ENCODE assay signal across 9 cellular contexts in the genomic region with DNA sequence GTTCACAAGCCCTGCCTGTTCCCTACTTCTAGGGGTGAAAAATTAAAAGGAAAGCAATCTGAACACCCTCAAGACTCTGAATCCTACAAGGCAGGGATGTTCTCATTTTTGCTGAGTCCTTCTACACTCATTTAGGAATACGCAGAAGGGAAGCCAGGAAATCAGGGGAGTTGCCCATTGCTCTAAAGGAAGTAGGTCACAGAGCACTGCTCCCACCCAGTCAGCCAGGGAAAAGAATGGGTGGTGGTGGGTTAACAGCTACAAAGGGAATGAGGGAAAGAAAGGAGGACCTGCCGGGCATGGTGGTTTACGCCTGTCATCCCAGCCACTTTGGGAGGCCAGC. TPM values are rescaled to one million over a fixed set of nuclear protein-coding genes. Genes with fewer than 3 reads are reported as not detected.
DNase-seq lines count a peak whose midpoint lies in the region; ATAC-seq, FAIRE-seq and TF ChIP-seq lines count a peak whose summit lies in the region.
"Had no signal": no experiment of that assay in that cellular context is flagged by ENCODE, and none has a peak within 500 bp of the region (broad histone marks: within the 10 kb centered on the region; RNA-seq: fewer than 3 reads in every experiment).

No MANE protein-coding gene starts in this region.

- 53 to 67% (median 62%) methylated on average over 3 of the region's 3 CpGs for WGBS in stomach, 5 donors
- WGBS in H9 (ENCODE audit: extremely low coverage, insufficient read length, low lambda C conversion rate), result no CpG with 5 or more reads among the region's 3 CpGs

- no peak overlapping the region for H3K56ac ChIP-seq in H9 (ENCODE audit: insufficient read length, low read depth, low read length)

- H3K4me2 ChIP-seq in H9 (ENCODE audit: insufficient read depth, insufficient read length, low read length), result no peak overlapping the region

- H3K4me1 ChIP-seq in breast epithelium (peaks cover 4 to 24% of the 10 kb centered on the region in 2 donors), kidney (ENCODE audit: control insufficient read depth in 1 of 2, insufficient read depth in 1 of 2, low read depth in 1 of 2, low read length in 2 of 2) (peaks cover 0 to 25% of the 10 kb centered on the region in 2 donors), stomach (peaks cover 31 to 70% (median 47%) of the 10 kb centered on the region in 4 donors), H9 (ENCODE audit: insufficient read depth, low read length) (no peaks in the 10 kb centered on the region; the same call in 1 of the 2 replicates)

- H3K9me3 Mint-ChIP-seq in H9, result no peaks in the 10 kb centered on the region

- peak overlapping the region; percentile 96 to 98 for H3K27ac ChIP-seq in breast epithelium
- H3K27ac ChIP-seq in kidney (ENCODE audit: low read depth in 2 of 2, low read length in 2 of 2), result peak overlapping the region; percentile 78 to 80
- H3K27ac ChIP-seq in stomach, result peak overlapping the region; percentile 83 to 97 (median 91)
- no peak overlapping the region for H3K27ac ChIP-seq in H9 (ENCODE audit: insufficient read length, low read depth, low read length)

- H3K18ac ChIP-seq in H9 (ENCODE audit: insufficient read length, low read depth, low read length), result no peak overlapping the region

- no peak overlapping the region for H3K14ac ChIP-seq in H9 (ENCODE audit: insufficient read depth, low read length)

- TF ChIP-seq CTCF in HFF-Myc (IDR thresholded peaks at IDR 0.05; ENCODE audit: low read depth, low read length, missing control alignments), result no peak
- TF ChIP-seq CTCF in breast epithelium (IDR thresholded peaks at IDR 0.05), result no peak
- TF ChIP-seq CTCF in kidney (IDR thresholded peaks at IDR 0.05; ENCODE audit: borderline replicate concordance, extremely low read depth, insufficient read depth), result no peak
- no peak for TF ChIP-seq CTCF in stomach (IDR thresholded peaks at IDR 0.05)
- TF ChIP-seq CTCF in H9 (conservative IDR thresholded peaks at IDR 0.05), result no peak

- H3K79me2 ChIP-seq in H9 (ENCODE audit: insufficient read depth, low read length), result peaks cover 15% of the 10 kb centered on the region; the same call in 1 of the 2 replicates

- H2BK12ac ChIP-seq in H9 (ENCODE audit: insufficient read length, low read depth, low read length), result no peak overlapping the region

- H3K36me3 Mint-ChIP-seq in H9 (ENCODE audit: insufficient read depth in 1 of 3, low read depth in 3 of 3), result no peaks in the 10 kb centered on the region

- peaks cover 2% of the 10 kb centered on the region for H3K79me1 ChIP-seq in H9 (ENCODE audit: insufficient read depth, low read depth, low read length, poor library complexity, severe bottlenecking)

- no peak for TF ChIP-seq POLR2A in breast epithelium (IDR thresholded peaks at IDR 0.05)
- TF ChIP-seq POLR2A in stomach (IDR thresholded peaks at IDR 0.05), result no peak

- H3K9me3 ChIP-seq in breast epithelium (no peaks in the 10 kb centered on the region), kidney (ENCODE audit: control insufficient read depth in 1 of 2, low read length in 2 of 2) (no peaks in the 10 kb centered on the region), stomach (no peaks in the 10 kb centered on the region), H9 (ENCODE audit: control insufficient read depth, low read depth, low read length) (no peaks in the 10 kb centered on the region)

- H3K4me3 Mint-ChIP-seq in H9, result no peak overlapping the region

- intact Hi-C loops in breast epithelium (cut with DNase I; ENCODE audit: low total_unique reads), result loop anchor here (10.0 kb wide), 1 partner anchor 71 kb away; no protein-coding TSS in a partner anchor
- intact Hi-C loops in kidney (cut with DNase I), result no loop called here
- intact Hi-C loops in stomach (cut with DNase I; ENCODE audit: low total_unique reads), result loop anchor here (5.0 kb wide), 1 partner anchor 69 kb away; no protein-coding TSS in a partner anchor

- H3K9ac ChIP-seq in kidney (ENCODE audit: low read length in 2 of 2), result no peak overlapping the region
- H3K9ac ChIP-seq in H9 (ENCODE audit: extremely low read depth, insufficient read length, low read length), result no peak overlapping the region

- no peaks in the 10 kb centered on the region for H4K20me1 ChIP-seq in H9 (ENCODE audit: control insufficient read depth, insufficient read depth, insufficient read length)

- H2BK120ac ChIP-seq in H9 (ENCODE audit: low read depth, low read length, poor library complexity, severe bottlenecking), result no peak overlapping the region

- no peak overlapping the region for H2AFZ ChIP-seq in H9 (ENCODE audit: low read length)

- no peak overlapping the region for H4K8ac ChIP-seq in H9 (replicated peaks; ENCODE audit: insufficient read length, low read depth, low read length)

- H3K27me3 Mint-ChIP-seq in H9 (ENCODE audit: low read depth), result no peaks in the 10 kb centered on the region

- H3K27me3 ChIP-seq in breast epithelium (no peaks in the 10 kb centered on the region), stomach (no peaks in the 10 kb centered on the region), H9 (ENCODE audit: insufficient read depth, low read length) (no peaks in the 10 kb centered on the region)

- no peak overlapping the region for H2BK15ac ChIP-seq in H9 (ENCODE audit: low read depth, low read length)

- no peak overlapping the region for H3K4ac ChIP-seq in H9 (ENCODE audit: low read depth, low read length)

- no peak for ATAC-seq in esophagus mucosa
- no peak for ATAC-seq in GM19467 (IDR thresholded peaks at IDR 0.05; ENCODE audit: unreplicated experiment)

- H3K36me3 ChIP-seq in breast epithelium (no peaks in the 10 kb centered on the region), kidney (ENCODE audit: control insufficient read depth in 1 of 2, insufficient read depth in 2 of 2, low read length in 2 of 2) (no peaks in the 10 kb centered on the region), stomach (no peaks in the 10 kb centered on the region)

- DNase-seq in HFF-Myc (ENCODE audit: extremely low read depth, low read depth) (no peak), breast epithelium (ENCODE audit: low spot score in 2 of 2) (no peak), kidney (no peak), stomach (no peak), H9 (no peak)
- DNase-seq in activated T-cell treated with anti-CD3 and anti-CD28 coated beads, Interleukin-2, amount 50 U/mL, for 1 hour, result no peak
- DNase-seq: KG1 had no signal

- no peak overlapping the region for H3T11ph ChIP-seq in H9 (ENCODE audit: low read length)

- H4K91ac ChIP-seq in H9 (ENCODE audit: insufficient read length, low read depth, low read length), result no peak overlapping the region

- H4K5ac ChIP-seq in H9 (ENCODE audit: insufficient read length, low read depth, low read length), result no peak overlapping the region

- H3K4me3 ChIP-seq in HFF-Myc (replicated peaks; ENCODE audit: low read depth, low read length) (peak overlapping the region; percentile 24; the same call in 1 of the 2 replicates), breast epithelium (peak overlapping the region in 2 of 3 donors; percentile 17 to 49), kidney (ENCODE audit: low read length in 2 of 2) (no peak overlapping the region), stomach (no peak overlapping the region)

- peak overlapping the region in 1 of 3 experiments; percentile 62; a peak in 1 of 7 replicates for H3K27ac Mint-ChIP-seq in H9

- peaks cover 8% of the 10 kb centered on the region for H3K23me2 ChIP-seq in H9 (ENCODE audit: insufficient read length, low read depth, low read length, poor library complexity, severe bottlenecking)

- H2BK5ac ChIP-seq in H9 (ENCODE audit: insufficient read length, low read length), result no peak overlapping the region

- no peak overlapping the region for H2AK5ac ChIP-seq in H9 (ENCODE audit: insufficient read length, low read length)

- FAIRE-seq in kidney (lab: Jason Lieb, UNC), result no peak

- no peak for TF ChIP-seq EP300 in stomach (IDR thresholded peaks at IDR 0.05)

- H3K23ac ChIP-seq in H9 (ENCODE audit: insufficient read length, low read depth, low read length), result no peak overlapping the region

- peaks cover 40 to 47% of the 10 kb centered on the region in 2 experiments for H3K4me1 Mint-ChIP-seq in H9

- H2BK20ac ChIP-seq in H9 (ENCODE audit: low read depth, low read length, poor library complexity, severe bottlenecking), result no peak overlapping the region

RNA-seq across cellular contexts. Expression of gene CTTNBP2NL, which starts 2.4 kb away (rescaled TPM):
- 10 to 100 TPM; 24.1 to 30.4 (median 25.9) TPM for total RNA-seq in breast epithelium
- 65.4 TPM for total RNA-seq in kidney
- 6.7 TPM for polyA plus RNA-seq in kidney (ENCODE audit: insufficient read depth, low read depth, low replicate concordance)
- total RNA-seq in stomach, result 10 to 100 TPM; 13.3 to 41.5 (median 19.7) TPM
- polyA plus RNA-seq in stomach, result 1 to 10 TPM; 3.6 to 6.9 (median 3.7) TPM
- 38.1 and 38.8 TPM in 2 replicates for total RNA-seq in H9 (2021)
- total RNA-seq in esophagus mucosa, result 35.1 TPM

Comparison
In these comparisons a context has a peak if more than half of its experiments do, and no peak if none do; other contexts are left out.
1. H3K4me3 ChIP-seq: peak in HFF-Myc (single experiment) and breast epithelium (2 of 3); none in kidney (0 of 2) and stomach (0 of 4).